22 cellular contexts compared by ENCODE assay signal in genomic region chr14:53875337-53875897, GRCh38.
DNase-seq lines count a peak whose midpoint lies in the region; ATAC-seq, FAIRE-seq and TF ChIP-seq lines count a peak whose summit lies in the region.
"Had no signal": no experiment of that assay in that cellular context is flagged by ENCODE, and none has a peak within 500 bp of the region (broad histone marks: within the 10 kb centered on the region; RNA-seq: fewer than 3 reads in every experiment).

No MANE protein-coding gene starts in this region.

- H3K27ac ChIP-seq in astrocyte (ENCODE audit: low read depth, low read length) (no peak overlapping the region), heart right ventricle (peak overlapping the region in 6 of 10 donors; percentile 26 to 69 (median 45)), aorta (ENCODE audit: low read depth in 1 of 2, low read length in 2 of 2) (no peak overlapping the region)
- H3K27ac ChIP-seq: BLaER1 treated with 17β-estradiol and CSF1 and Interleukin-3, amounts not matched to agents 10 nM and 100 nM; SJCRH30 had no signal

- no peaks in the 10 kb centered on the region for H3K4me1 ChIP-seq in astrocyte (ENCODE audit: insufficient read depth, low read length)
- H3K4me1 ChIP-seq in heart right ventricle = peaks cover 0 to 61% (median 12%) of the 10 kb centered on the region in 9 donors
- no peaks in the 10 kb centered on the region for H3K4me1 ChIP-seq in aorta (ENCODE audit: control insufficient read depth in 1 of 2, insufficient read depth in 2 of 2, low read length in 2 of 2)

- H4K20me1 ChIP-seq in astrocyte (ENCODE audit: insufficient read depth, low read length) = no peaks in the 10 kb centered on the region
- H4K20me1 ChIP-seq: BLaER1 treated with 17β-estradiol and CSF1 and Interleukin-3, amounts not matched to agents 10 nM and 100 nM had no signal

- peaks cover 5% of the 10 kb centered on the region for H3K9me3 Mint-ChIP-seq in astrocyte (ENCODE audit: unreplicated experiment)

- peaks cover 5% of the 10 kb centered on the region for H3K4me1 Mint-ChIP-seq in astrocyte (ENCODE audit: low read depth, unreplicated experiment)
- H3K4me1 Mint-ChIP-seq: CD8-positive, alpha-beta memory T cell had no signal

- H2AFZ ChIP-seq in astrocyte (ENCODE audit: low read depth, low read length) = no peak overlapping the region

- no peak overlapping the region for H3K4me2 ChIP-seq in astrocyte (ENCODE audit: low read length)
- H3K4me2 ChIP-seq: BLaER1 treated with 17β-estradiol and CSF1 and Interleukin-3, amounts not matched to agents 10 nM and 100 nM had no signal

- H3K4me3 Mint-ChIP-seq in astrocyte (ENCODE audit: unreplicated experiment) = no peak overlapping the region
- H3K4me3 Mint-ChIP-seq: CD8-positive, alpha-beta memory T cell had no signal

- FAIRE-seq in astrocyte (lab: Jason Lieb, UNC) = no peak
- FAIRE-seq: D721Med had no signal

- H3K9ac ChIP-seq in astrocyte (ENCODE audit: low read length) = no peak overlapping the region
- H3K9ac ChIP-seq: BLaER1 treated with 17β-estradiol and CSF1 and Interleukin-3, amounts not matched to agents 10 nM and 100 nM had no signal

- 86 to 89% methylated on average over 2 of the region's 2 CpGs for WGBS in heart right ventricle, 2 donors
- WGBS in aorta, 2 donors = 91 to 93% methylated on average over 2 of the region's 2 CpGs

- intact Hi-C loops in Right ventricle myocardium superior (cut with DNase I) = loop anchor here (2.0 kb wide), 1 partner anchor 79 kb away; no protein-coding TSS in a partner anchor
- intact Hi-C loops in cardiac septum (cut with DNase I) = no loop called here
- intact Hi-C loops in heart right ventricle (cut with DNase I) = loop anchor here in 1 of 10 donors (5.0 kb wide), 1 partner anchor 77 kb away; no protein-coding TSS in a partner anchor
- intact Hi-C loops in aorta (cut with DNase I) = no loop called here

- H3K27me3 ChIP-seq in astrocyte (ENCODE audit: insufficient read depth, low read length) (no peaks in the 10 kb centered on the region), heart right ventricle (no peaks in the 10 kb centered on the region), aorta (ENCODE audit: control insufficient read depth in 1 of 2, insufficient read depth in 2 of 2, low read length in 1 of 2) (no peaks in the 10 kb centered on the region)
- H3K27me3 ChIP-seq: BLaER1 treated with 17β-estradiol and CSF1 and Interleukin-3, amounts not matched to agents 10 nM and 100 nM; SJCRH30 had no signal

- H3K36me3 Mint-ChIP-seq in astrocyte (ENCODE audit: low read depth, unreplicated experiment) = peaks cover 2% of the 10 kb centered on the region

- H3K9me3 ChIP-seq in astrocyte (ENCODE audit: insufficient read depth, low read depth, low read length) (no peaks in the 10 kb centered on the region), heart right ventricle (peaks cover 0 to 11% (median 0%) of the 10 kb centered on the region in 11 donors), aorta (ENCODE audit: control insufficient read depth, low read length) (peaks cover 2% of the 10 kb centered on the region)
- H3K9me3 ChIP-seq: BLaER1 treated with 17β-estradiol and CSF1 and Interleukin-3, amounts not matched to agents 10 nM and 100 nM; SJCRH30 had no signal

- DNase-seq in Right ventricle myocardium superior (no peak), cardiac septum (ENCODE audit: low spot score) (no peak), astrocyte (ENCODE audit: low read depth) (no peak), heart right ventricle (no peak), aorta (no peak), hypothalamus (lab: John Stamatoyannopoulos, UW) (no peak)
- DNase-seq in activated CD8-positive, alpha-beta memory T cell treated with anti-CD3 and anti-CD28 coated beads, Interleukin-2, amount 50 U/mL, for 48 hours = no peak
- DNase-seq in activated CD4-positive, CD25-positive, alpha-beta regulatory T cell (lab: John Stamatoyannopoulos, UW) = no peak
- DNase-seq: 8988T; CD8-positive, alpha-beta memory T cell; DND-41; GDM1; HCEC 1CT; KG1; NCI-H1436; NCI-H2029 treated with DMSO at 0.1 percent for 48 hours; NCI-H510A; NCI-H774; RPMI8226; SJCRH30 had no signal

- H3K36me3 ChIP-seq in astrocyte (ENCODE audit: insufficient read depth, low read length) = no peaks in the 10 kb centered on the region
- H3K36me3 ChIP-seq in heart right ventricle = no peaks in the 10 kb centered on the region
- no peaks in the 10 kb centered on the region for H3K36me3 ChIP-seq in aorta (ENCODE audit: control insufficient read depth in 1 of 2, insufficient read depth in 2 of 2, low read length in 1 of 2)
- H3K36me3 ChIP-seq: BLaER1 treated with 17β-estradiol and CSF1 and Interleukin-3, amounts not matched to agents 10 nM and 100 nM; SJCRH30 had no signal

- ATAC-seq in Right ventricle myocardium superior (ENCODE audit: poor library complexity) (peak; percentile 71), heart right ventricle (peak in 4 of 8 donors; percentile 23 to 54 (median 44)), aorta (ENCODE audit: low FRiP score) (peak; percentile 65)

- no peak overlapping the region for H3K4me3 ChIP-seq in astrocyte (ENCODE audit: insufficient read depth, low read depth, low read length)
- H3K4me3 ChIP-seq in heart right ventricle = no peak overlapping the region
- H3K4me3 ChIP-seq in aorta (ENCODE audit: low read length in 2 of 2) = no peak overlapping the region
- H3K4me3 ChIP-seq: BLaER1 treated with 17β-estradiol and CSF1 and Interleukin-3, amounts not matched to agents 10 nM and 100 nM; SJCRH30 had no signal

- H3K79me2 ChIP-seq in astrocyte (ENCODE audit: insufficient read depth, low read length) = no peaks in the 10 kb centered on the region

- TF ChIP-seq CTCF in astrocyte (IDR thresholded peaks at IDR 0.05; ENCODE audit: insufficient read depth, low read depth, low read length) (no peak), heart right ventricle (IDR thresholded peaks at IDR 0.05) (no peak)

- no peaks in the 10 kb centered on the region for H3K27me3 Mint-ChIP-seq in astrocyte (ENCODE audit: low read depth, unreplicated experiment)
- H3K27me3 Mint-ChIP-seq: CD8-positive, alpha-beta memory T cell had no signal

- peak overlapping the region; percentile 26 for H3K27ac Mint-ChIP-seq in astrocyte (ENCODE audit: unreplicated experiment)
- H3K27ac Mint-ChIP-seq: CD8-positive, alpha-beta memory T cell had no signal

Comparison
In these comparisons a context has a peak if more than half of its experiments do, and no peak if none do; other contexts are left out.
1. H3K27ac ChIP-seq: peak in heart right ventricle (6 of 10); none in astrocyte (single experiment) and aorta (0 of 2).